Comparison of ENCODE assay signal across 1 cellular context in genomic region chr20:33901132-33901523, GRCh38.
TF ChIP-seq lines count a peak whose summit lies in the region.

No MANE protein-coding gene starts in this region.

TF ChIP-seq in HepG2, 621 proteins besides CTCF, POLR2A, EP300 and RAD21 (continued from another document):
- TF ChIP-seq CSRNP1 (CRISPR knock-in tag; IDR thresholded peaks at IDR 0.05), result 0 out of 2 replicates have a peak, but pooled peaks have one; percentile 30
- TF ChIP-seq GZF1 (CRISPR knock-in tag; IDR thresholded peaks at IDR 0.05), result no peak
- no peak for TF ChIP-seq MED1 (CRISPR knock-in tag; IDR thresholded peaks at IDR 0.05)
- no peak for TF ChIP-seq ZNF235 (CRISPR knock-in tag; IDR thresholded peaks at IDR 0.05; ENCODE audit: borderline replicate concordance)
- no peak for TF ChIP-seq NRL (CRISPR knock-in tag; IDR thresholded peaks at IDR 0.05; ENCODE audit: borderline replicate concordance)
- no peak for TF ChIP-seq TGIF2 (CRISPR knock-in tag; IDR thresholded peaks at IDR 0.05)
- no peak for TF ChIP-seq HNRNPK (IDR thresholded peaks at IDR 0.05; ENCODE audit: low read depth, low read length, poor library complexity, severe bottlenecking)
- TF ChIP-seq ZNF646 (CRISPR knock-in tag; IDR thresholded peaks at IDR 0.05), result peak; percentile 1; the same call in 1 of the 2 replicates
- no peak for TF ChIP-seq ZNF24 (IDR thresholded peaks at IDR 0.05)
- no peak for TF ChIP-seq SAFB2 (CRISPR knock-in tag; IDR thresholded peaks at IDR 0.05; ENCODE audit: borderline replicate concordance, low read depth)
- TF ChIP-seq MBNL3 (CRISPR knock-in tag; conservative IDR thresholded peaks at IDR 0.05), result no peak
- no peak for TF ChIP-seq ZNF446 (CRISPR knock-in tag; IDR thresholded peaks at IDR 0.05)
- 0 out of 2 replicates have a peak, but pooled peaks have one; percentile 5 for TF ChIP-seq ELF1 (CRISPR knock-in tag; IDR thresholded peaks at IDR 0.05)
- TF ChIP-seq NAIF1 (CRISPR knock-in tag; IDR thresholded peaks at IDR 0.05; ENCODE audit: borderline replicate concordance), result no peak
- TF ChIP-seq ZFP1 (CRISPR knock-in tag; IDR thresholded peaks at IDR 0.05), result no peak
- TF ChIP-seq ZNF230 (CRISPR knock-in tag; IDR thresholded peaks at IDR 0.05), result no peak
TF ChIP-seq in HepG2: peak in this region for 4.
